11 cellular contexts compared by ENCODE assay signal in the genomic region with DNA sequence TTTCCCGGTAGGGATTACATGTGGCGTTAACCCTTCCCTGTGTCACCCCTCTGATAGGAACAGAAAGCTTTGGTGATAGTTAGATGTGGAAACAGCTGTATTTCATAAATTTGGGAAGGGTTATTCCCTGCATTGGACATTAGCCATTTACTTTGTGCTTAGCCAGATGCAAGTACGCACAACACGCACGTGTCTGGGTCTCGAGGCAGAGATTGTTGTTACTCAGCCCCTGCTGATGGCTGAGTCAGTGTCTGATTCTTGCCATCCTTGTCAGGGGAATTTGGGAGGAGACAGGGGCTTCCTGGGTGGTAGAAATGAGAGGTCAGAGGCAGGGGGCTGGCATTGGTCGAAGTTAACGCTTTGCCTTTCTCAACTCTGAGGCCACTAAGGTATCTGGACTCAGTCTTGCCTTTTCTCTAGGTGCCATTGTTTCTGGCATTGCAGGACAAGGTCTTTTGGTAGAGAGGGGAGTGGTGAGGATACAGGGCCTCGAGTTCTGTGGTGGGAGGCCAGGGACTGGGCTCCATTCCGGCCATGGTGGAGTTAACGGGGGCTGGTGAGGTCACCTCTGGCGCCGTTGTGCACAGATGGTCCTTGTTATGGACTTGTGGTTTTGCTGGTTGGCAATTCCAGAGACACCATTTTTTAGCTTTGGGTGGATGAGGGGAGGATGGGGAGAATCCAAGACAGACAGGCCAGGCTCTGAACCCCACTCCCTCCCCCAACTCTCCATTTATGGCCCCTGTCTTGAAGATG. TPM values are rescaled to one million over a fixed set of nuclear protein-coding genes. Genes with fewer than 3 reads are reported as not detected.
DNase-seq lines count a peak whose midpoint lies in the region; ATAC-seq and TF ChIP-seq lines count a peak whose summit lies in the region.
"Had no signal": no experiment of that assay in that cellular context is flagged by ENCODE, and none has a peak within 500 bp of the region (broad histone marks: within the 10 kb centered on the region; RNA-seq: fewer than 3 reads in every experiment).

No MANE protein-coding gene starts in this region.

- no peak overlapping the region for H3K27ac ChIP-seq in body of pancreas
- no peak overlapping the region for H3K27ac ChIP-seq in right cardiac atrium (ENCODE audit: low read length)
- peak overlapping the region; percentile 28 for H3K27ac ChIP-seq in skeletal muscle tissue (ENCODE audit: low read depth, low read length)
- H3K27ac ChIP-seq: parathyroid adenoma had no signal

- no peaks in the 10 kb centered on the region for H3K4me1 ChIP-seq in body of pancreas
- H3K4me1 ChIP-seq in right cardiac atrium (ENCODE audit: control insufficient read depth, insufficient read depth, low read length): no peaks in the 10 kb centered on the region
- peaks cover 9 to 21% (median 12%) of the 10 kb centered on the region in 3 donors for H3K4me1 ChIP-seq in skeletal muscle tissue (ENCODE audit: control insufficient read depth in 3 of 3, insufficient read depth in 3 of 3, low read length in 3 of 3)
- H3K4me1 ChIP-seq: parathyroid adenoma had no signal

- DNase-seq in BJ (ENCODE audit: low read depth): peak; percentile 96
- DNase-seq in body of pancreas: no peak
- peak; percentile 72 to 79 (median 72) for DNase-seq in right cardiac atrium
- no peak for DNase-seq in effector CD8-positive, alpha-beta T cell (lab: John Stamatoyannopoulos, UW)
- no peak for DNase-seq in SIG-M5 (lab: John Stamatoyannopoulos, UW)
- DNase-seq: activated CD8-positive, alpha-beta T cell treated with anti-CD3 and anti-CD28 coated beads, Interleukin-2, amount 10 ng/mL, durations not matched to agents 7 days and 5 days; activated naive CD8-positive, alpha-beta T cell treated with anti-CD3 and anti-CD28 coated beads, Interleukin-2, amount 50 U/mL, for 24 hours had no signal

- WGBS in body of pancreas, 2 donors: 75 to 77% methylated on average over 12 to 13 of the region's 13 CpGs
- WGBS in right cardiac atrium: 70% methylated on average over 13 of the region's 13 CpGs

- POLR2A ChIA-PET in BJ (lab: Charles Lee): interaction anchor here (0.6 kb wide), 1 partner anchor 8 kb away, joined by 5 read pairs; the partner anchor contains the start of gene MMP2

- peak overlapping the region in 1 of 3 donors; percentile 50 for H3K9ac ChIP-seq in skeletal muscle tissue (ENCODE audit: low read depth in 1 of 3, low read length in 3 of 3)
- H3K9ac ChIP-seq: parathyroid adenoma had no signal

- H3K9me3 ChIP-seq in body of pancreas (no peaks in the 10 kb centered on the region), right cardiac atrium (ENCODE audit: control insufficient read depth, low read length) (no peaks in the 10 kb centered on the region), skeletal muscle tissue (ENCODE audit: control insufficient read depth in 3 of 3, low read length in 3 of 3) (no peaks in the 10 kb centered on the region)

- TF ChIP-seq CTCF in BJ (IDR thresholded peaks at IDR 0.05; ENCODE audit: insufficient read depth, low read depth, low read length): no peak
- no peak for TF ChIP-seq CTCF in body of pancreas (IDR thresholded peaks at IDR 0.05)

- ATAC-seq in body of pancreas: peak; percentile 38
- peak; percentile 58 to 82 for ATAC-seq in right cardiac atrium
- ATAC-seq in GM19463 (IDR thresholded peaks at IDR 0.05; ENCODE audit: unreplicated experiment): no peak
- ATAC-seq in GM21529 (IDR thresholded peaks at IDR 0.05; ENCODE audit: unreplicated experiment): no peak
- ATAC-seq: activated CD8-positive, alpha-beta T cell treated with anti-CD3 and anti-CD28 coated beads, Interleukin-2, amount 10 ng/mL, durations not matched to agents 7 days and 5 days; activated naive CD8-positive, alpha-beta T cell treated with anti-CD3 and anti-CD28 coated beads, Interleukin-2, amount 50 U/mL, for 24 hours had no signal

- intact Hi-C loops in body of pancreas (cut with DNase I) (no loop called here), right cardiac atrium (cut with DNase I) (no loop called here)

- peaks cover 62% of the 10 kb centered on the region for H3K36me3 ChIP-seq in BJ (ENCODE audit: control insufficient read depth, insufficient read depth, low read length)
- no peaks in the 10 kb centered on the region for H3K36me3 ChIP-seq in body of pancreas (replicated peaks in 1 of 2; ENCODE audit: insufficient read depth in 1 of 2, low read depth in 2 of 2)
- H3K36me3 ChIP-seq in skeletal muscle tissue (ENCODE audit: control insufficient read depth in 3 of 3, insufficient read depth in 3 of 3, low read length in 3 of 3): peaks cover 29 to 47% (median 34%) of the 10 kb centered on the region in 3 donors

- H3K27me3 ChIP-seq in BJ (ENCODE audit: control insufficient read depth, insufficient read depth, low read length): no peaks in the 10 kb centered on the region
- H3K27me3 ChIP-seq in body of pancreas: no peaks in the 10 kb centered on the region
- H3K27me3 ChIP-seq in right cardiac atrium (ENCODE audit: control insufficient read depth, insufficient read depth): no peaks in the 10 kb centered on the region
- H3K27me3 ChIP-seq in skeletal muscle tissue (ENCODE audit: control insufficient read depth in 3 of 3, insufficient read depth in 3 of 3, low read length in 3 of 3): peaks cover 0 to 4% (median 2%) of the 10 kb centered on the region in 3 donors

- CTCF ChIA-PET in BJ (lab: Yijun Ruan, JAX): interaction anchor here (0.7 to 2.9 kb wide), 4 partner anchors 15 to 219 kb away, joined by 3 to 8 read pairs (median 3); no protein-coding TSS in a partner anchor

- no peak for TF ChIP-seq POLR2A in body of pancreas (IDR thresholded peaks at IDR 0.05)

- H3K4me3 ChIP-seq in BJ (ENCODE audit: low read depth, low read length): no peak overlapping the region
- H3K4me3 ChIP-seq in body of pancreas: no peak overlapping the region
- H3K4me3 ChIP-seq in right cardiac atrium (ENCODE audit: low read length): no peak overlapping the region
- H3K4me3 ChIP-seq in skeletal muscle tissue (ENCODE audit: low read length in 3 of 3): no peak overlapping the region

RNA-seq across cellular contexts. Expression of gene MMP2, which starts 8.2 kb away (rescaled TPM):
- polyA plus RNA-seq in BJ (2011; rRNA removed): 1,167 and 1,609 TPM in 2 replicates
- polyA minus RNA-seq in BJ (2011; rRNA and poly(A)+ RNA removed): 356 and 472 TPM in 2 replicates
- total RNA-seq in body of pancreas: 10 to 100 TPM; 58.7 to 76.0 TPM
- 100 to 1,000 TPM in 3 of 4 donors, 10 to 100 TPM in 1; 86.8 to 207 (median 155) TPM for total RNA-seq in right cardiac atrium
- 43.5 TPM for polyA plus RNA-seq in right cardiac atrium
- 194 TPM for total RNA-seq in skeletal muscle tissue
- total RNA-seq: activated CD8-positive, alpha-beta T cell treated with anti-CD3 and anti-CD28 coated beads, Interleukin-2, amount 10 ng/mL, durations not matched to agents 7 days and 5 days had no signal

RNA-seq across cellular contexts. Expression of gene LPCAT2, which starts 21.6 kb away (rescaled TPM):
- polyA plus RNA-seq in BJ (2011; rRNA removed) (7.9 and 16.9 TPM in 2 replicates), right cardiac atrium (4.0 TPM)
- polyA minus RNA-seq in BJ (2011; rRNA and poly(A)+ RNA removed): 8.8 and 11.5 TPM in 2 replicates
- total RNA-seq in body of pancreas (1 to 10 TPM; 3.3 to 9.1 TPM), right cardiac atrium (10 to 100 TPM in 1 of 4 donors, 1 to 10 TPM in 3; 6.2 to 10.9 (median 7.0) TPM), skeletal muscle tissue (24.5 TPM)

Comparison
In these comparisons a context has a peak if more than half of its experiments do, and no peak if none do; other contexts are left out.
1. DNase-seq: peak in BJ (single experiment) and right cardiac atrium (3 of 3); none in body of pancreas (0 of 4), effector CD8-positive, alpha-beta T cell (single experiment) and SIG-M5 (single experiment).
2. ATAC-seq: peak in body of pancreas (single experiment) and right cardiac atrium (2 of 2); none in GM19463 (single experiment) and GM21529 (single experiment).